In the genomic region with DNA sequence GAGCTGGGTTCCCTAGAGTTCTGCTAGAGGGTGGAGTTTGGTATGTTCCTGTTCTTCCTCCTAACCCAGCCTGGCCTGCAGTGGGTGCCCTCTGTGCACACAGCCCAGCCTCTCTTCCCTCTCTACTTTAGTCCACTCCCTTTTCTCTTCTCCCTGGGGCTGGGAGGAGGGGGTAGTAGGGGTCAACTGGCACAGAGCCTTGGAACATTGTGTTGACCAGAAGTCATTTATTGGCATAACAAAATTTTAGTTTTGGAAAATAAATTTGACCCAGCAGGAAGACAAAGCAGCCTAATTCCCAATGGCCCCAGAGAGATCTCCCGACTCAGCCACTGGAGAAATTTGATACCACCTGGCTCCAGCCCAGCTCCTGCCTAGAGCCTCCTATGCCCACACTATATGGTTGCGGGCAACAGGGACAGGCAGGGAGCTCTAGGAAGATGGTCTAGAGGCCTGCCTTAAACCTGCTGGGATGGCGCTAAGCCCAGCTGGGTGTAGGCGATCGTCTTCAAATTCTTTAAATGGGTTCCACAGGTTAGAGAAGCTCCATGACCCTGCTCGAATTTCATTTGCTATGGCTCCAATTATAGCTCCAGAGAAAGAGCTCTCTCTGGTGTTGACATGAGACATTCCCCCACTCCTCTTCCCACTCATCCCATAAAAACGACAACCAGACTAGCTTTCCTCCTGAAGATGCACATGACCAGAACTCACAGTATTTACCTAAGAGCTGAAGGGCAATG, we compare ENCODE assay signal across 8 cellular contexts. TPM values are rescaled to one million over a fixed set of nuclear protein-coding genes. Genes with fewer than 3 reads are reported as not detected.
DNase-seq lines count a peak whose midpoint lies in the region; ATAC-seq and TF ChIP-seq lines count a peak whose summit lies in the region.

No MANE protein-coding gene starts in this region.

- peak; percentile 61 for DNase-seq in GM03348 (ENCODE audit: low spot score)
- peak; percentile 82 for DNase-seq in PC-3
- DNase-seq in fibroblast of peridontal ligament (ENCODE audit: extremely low read depth), result peak; percentile 79
- peak; percentile 56 for DNase-seq in skeletal muscle cell (ENCODE audit: low read depth)
- no peak for DNase-seq in foreskin keratinocyte
- DNase-seq in occipital lobe (lab: John Stamatoyannopoulos, UW), result no peak
- DNase-seq in activated CD4-positive, alpha-beta T cell treated with anti-CD3 and anti-CD28 coated beads, Interleukin-2, amount 50 U/mL, for 4 hours, result no peak
- DNase-seq in NCI-H146 (lab: John Stamatoyannopoulos, UW), result no peak

- H3K9me2 ChIP-seq in PC-3 (replicated peaks; ENCODE audit: low read length), result no peaks in the 10 kb centered on the region

- H3K27me3 ChIP-seq in PC-3 (ENCODE audit: low read length) (no peaks in the 10 kb centered on the region), foreskin keratinocyte (no peaks in the 10 kb centered on the region)

- no peaks in the 10 kb centered on the region for H4K20me1 ChIP-seq in PC-3 (ENCODE audit: low read length)

- POLR2A ChIA-PET in PC-3 (lab: Charles Lee; ENCODE audit: unreplicated experiment), result interaction anchor here (0.6 kb wide), 1 partner anchor 36 kb away, joined by 3 read pairs; no protein-coding TSS in a partner anchor

- ATAC-seq in PC-3 (peak; percentile 78), foreskin keratinocyte (no peak)

- intact Hi-C loops in PC-3 (cut with micrococcal nuclease), result no loop called here

- peaks cover 14% of the 10 kb centered on the region for H3K4me1 ChIP-seq in PC-3 (ENCODE audit: insufficient read depth, low read length)
- H3K4me1 ChIP-seq in foreskin keratinocyte, result no peaks in the 10 kb centered on the region

- peak overlapping the region; percentile 45 for H3K4me2 ChIP-seq in PC-3 (ENCODE audit: low read length)

- no peaks in the 10 kb centered on the region for H3K79me2 ChIP-seq in PC-3 (ENCODE audit: low read length)

- no peak overlapping the region for H3K4me3 ChIP-seq in PC-3 (ENCODE audit: low read length)
- no peak overlapping the region for H3K4me3 ChIP-seq in skeletal muscle cell (ENCODE audit: low read depth, low read length)

- H3K36me3 ChIP-seq in PC-3 (ENCODE audit: low read depth, low read length), result peaks cover 45% of the 10 kb centered on the region; the same call in 1 of the 2 replicates

- H3F3A ChIP-seq in PC-3 (ENCODE audit: low read length, unreplicated experiment), result peaks cover 6% of the 10 kb centered on the region

- no peak overlapping the region for H3K9ac ChIP-seq in PC-3 (ENCODE audit: low read length)

- H3K27ac ChIP-seq in PC-3 (ENCODE audit: low read length) (peak overlapping the region; percentile 25), foreskin keratinocyte (no peak overlapping the region)

- TF ChIP-seq CTCF in PC-3 (conservative IDR thresholded peaks at IDR 0.05; ENCODE audit: low read depth, low read length), result peak; percentile 37; the same call in 1 of the 2 replicates
- TF ChIP-seq CTCF in foreskin keratinocyte (conservative IDR thresholded peaks at IDR 0.05), result no peak

- CTCF ChIA-PET in PC-3 (lab: Charles Lee), result interaction anchor here (0.5 to 1.1 kb wide), 4 partner anchors 41 to 1567 kb away, joined by 3 to 9 read pairs (median 4); no protein-coding TSS in a partner anchor

- H3K9me3 ChIP-seq in PC-3 (ENCODE audit: low read length), result no peaks in the 10 kb centered on the region

- no peak overlapping the region for H2AFZ ChIP-seq in PC-3 (ENCODE audit: low read length)

- BruUV-seq in PC-3 (replicated peaks; lab: Mats Ljungman, UMichigan), result no TSS peak

RNA-seq across cellular contexts. Expression of a gene that starts 9.9 kb away (rescaled TPM):
- total RNA-seq in PC-3 (2014; rRNA removed) (43.6 and 55.1 TPM in 2 replicates), foreskin keratinocyte (31.0 and 33.8 TPM in 2 replicates), occipital lobe (24.0 TPM)
- polyA plus RNA-seq in foreskin keratinocyte, result 20.8 and 23.3 TPM in 2 replicates

RNA-seq across cellular contexts. Expression of a gene that starts 10.5 kb away (rescaled TPM):
- total RNA-seq in PC-3 (2014; rRNA removed), result 7.4 TPM in 2 replicates
- 12.3 and 15.1 TPM in 2 replicates for total RNA-seq in foreskin keratinocyte
- polyA plus RNA-seq in foreskin keratinocyte, result 8.3 and 8.4 TPM in 2 replicates
- total RNA-seq in occipital lobe, result 16.4 TPM

RNA-seq across cellular contexts. Expression of a gene that starts 22.8 kb away (rescaled TPM):
- 8.0 and 10.3 TPM in 2 replicates for total RNA-seq in PC-3 (2014; rRNA removed)
- total RNA-seq in foreskin keratinocyte, result 12.3 and 12.7 TPM in 2 replicates
- polyA plus RNA-seq in foreskin keratinocyte, result 16.2 and 19.0 TPM in 2 replicates
- total RNA-seq in occipital lobe, result 12.9 TPM

RNA-seq across cellular contexts. Expression of a gene that starts 43.4 kb away (rescaled TPM):
- total RNA-seq in PC-3 (2014; rRNA removed), result 13.6 and 22.7 TPM in 2 replicates
- 8.3 and 10.5 TPM in 2 replicates for total RNA-seq in foreskin keratinocyte
- polyA plus RNA-seq in foreskin keratinocyte, result 8.1 and 8.3 TPM in 2 replicates
- total RNA-seq in occipital lobe, result 8.1 TPM

Comparison
In these comparisons a context has a peak if more than half of its experiments do, and no peak if none do; other contexts are left out.
1. DNase-seq: peak in GM03348 (single experiment), PC-3 (single experiment), fibroblast of peridontal ligament (single experiment) and skeletal muscle cell (single experiment); none in foreskin keratinocyte (0 of 2), occipital lobe (single experiment), activated CD4-positive, alpha-beta T cell treated with anti-CD3 and anti-CD28 coated beads, Interleukin-2, amount 50 U/mL, for 4 hours (0 of 2) and NCI-H146 (single experiment).